Comparison of ENCODE assay signal across 8 cellular contexts in genomic region chr9:86098793-86099694, GRCh38. TPM values are rescaled to one million over a fixed set of nuclear protein-coding genes. Genes with fewer than 3 reads are reported as not detected.
DNase-seq lines count a peak whose midpoint lies in the region; ATAC-seq, FAIRE-seq and TF ChIP-seq lines count a peak whose summit lies in the region.

A gene with protein sequence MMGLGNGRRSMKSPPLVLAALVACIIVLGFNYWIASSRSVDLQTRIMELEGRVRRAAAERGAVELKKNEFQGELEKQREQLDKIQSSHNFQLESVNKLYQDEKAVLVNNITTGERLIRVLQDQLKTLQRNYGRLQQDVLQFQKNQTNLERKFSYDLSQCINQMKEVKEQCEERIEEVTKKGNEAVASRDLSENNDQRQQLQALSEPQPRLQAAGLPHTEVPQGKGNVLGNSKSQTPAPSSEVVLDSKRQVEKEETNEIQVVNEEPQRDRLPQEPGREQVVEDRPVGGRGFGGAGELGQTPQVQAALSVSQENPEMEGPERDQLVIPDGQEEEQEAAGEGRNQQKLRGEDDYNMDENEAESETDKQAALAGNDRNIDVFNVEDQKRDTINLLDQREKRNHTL (minus strand): TSS chr9:86099558. CDS start chr9:86079320, 20,238 bp downstream.

- H3K27me3 Mint-ChIP-seq in naive thymus-derived CD8-positive, alpha-beta T cell: peaks cover 15 to 47% (median 21%) of the 10 kb centered on the region in 5 donors

- peaks cover 7 to 12% (median 10%) of the 10 kb centered on the region in 4 donors for H3K4me1 Mint-ChIP-seq in naive thymus-derived CD8-positive, alpha-beta T cell

- no peak for TF ChIP-seq CTCF in fibroblast of pulmonary artery (IDR thresholded peaks at IDR 0.05; ENCODE audit: low read length, missing control alignments)

- H3K9me3 Mint-ChIP-seq in naive thymus-derived CD8-positive, alpha-beta T cell: no peaks in the 10 kb centered on the region

- peak within 1 kb of the TSS; percentile 80 to 95 (median 90) for H3K4me3 Mint-ChIP-seq in naive thymus-derived CD8-positive, alpha-beta T cell

- POLR2A ChIA-PET in naive thymus-derived CD8-positive, alpha-beta T cell (lab: Charles Lee): interaction anchor here (0.5 to 0.6 kb wide), 2 partner anchors 42 to 402 kb away, joined by 3 read pairs; no protein-coding TSS in a partner anchor

- peak within 1 kb of the TSS; percentile 76 for H3K4me3 ChIP-seq in fibroblast of pulmonary artery (replicated peaks; ENCODE audit: low read depth, low read length)

- ATAC-seq in GM18511 (IDR thresholded peaks at IDR 0.05; ENCODE audit: unreplicated experiment) (peak; percentile 75), HG02938 (IDR thresholded peaks at IDR 0.05; ENCODE audit: unreplicated experiment) (peak; percentile 71)
- ATAC-seq in naive thymus-derived CD8-positive, alpha-beta T cell: peak; percentile 71 to 83

- FAIRE-seq in urothelium cell line (lab: Jason Lieb, UNC): no peak

- peaks cover 0 to 4% (median 0%) of the 10 kb centered on the region in 3 donors for H3K36me3 Mint-ChIP-seq in naive thymus-derived CD8-positive, alpha-beta T cell

- peak within 1 kb of the TSS in 6 of 10 donors; percentile 12 to 79 (median 52) for H3K27ac Mint-ChIP-seq in naive thymus-derived CD8-positive, alpha-beta T cell

- DNase-seq in AG08396 (ENCODE audit: low spot score) (peak; percentile 90), NCI-H2171 treated with DMSO at 0.1 percent for 48 hours (lab: John Stamatoyannopoulos, UW) (peak; percentile 49), fibroblast of pulmonary artery (ENCODE audit: low read depth) (peak; percentile 63), urothelium cell line (ENCODE audit: low spot score) (peak; percentile 88)
- peak; percentile 32 for DNase-seq in activated T-cell treated with anti-CD3 and anti-CD28 coated beads, Interleukin-2, amount 50 U/mL, for 1 hour
- peak in 7 of 10 donors; percentile 9 to 22 (median 15) for DNase-seq in naive thymus-derived CD8-positive, alpha-beta T cell

RNA-seq across cellular contexts. Expression of the gene that starts here (rescaled TPM):
- 1 to 10 TPM in 1 of 2 experiments, under 1 TPM in 1; 0.75 to 1.5 TPM for total RNA-seq in naive thymus-derived CD8-positive, alpha-beta T cell
- polyA plus RNA-seq in naive thymus-derived CD8-positive, alpha-beta T cell: 1 to 10 TPM in 2 of 3 donors, under 1 TPM in 1; 0.83 to 1.2 (median 1.1) TPM

Comparison
In these comparisons a context has a peak if more than half of its experiments do, and no peak if none do; other contexts are left out.
1. Peak in every context shown above with its lines: DNase-seq, ATAC-seq and H3K4me3 ChIP-seq.
2. DNase-seq: peak in every context shown above with its lines; median percentile 90 in AG08396; 88 in urothelium cell line; 63 in fibroblast of pulmonary artery; 49 in NCI-H2171 treated with DMSO at 0.1 percent for 48 hours; 32 in activated T-cell treated with anti-CD3 and anti-CD28 coated beads, Interleukin-2, amount 50 U/mL, for 1 hour; 15 in naive thymus-derived CD8-positive, alpha-beta T cell.